Comparison of ENCODE assay signal across 8 cellular contexts in genomic region chr11:95228081-95228859, GRCh38. TPM values are rescaled to one million over a fixed set of nuclear protein-coding genes. Genes with fewer than 3 reads are reported as not detected.
DNase-seq lines count a peak whose midpoint lies in the region; ATAC-seq, FAIRE-seq and TF ChIP-seq lines count a peak whose summit lies in the region.
"Had no signal": no experiment of that assay in that cellular context is flagged by ENCODE, and none has a peak within 500 bp of the region (broad histone marks: within the 10 kb centered on the region; RNA-seq: fewer than 3 reads in every experiment).

No MANE protein-coding gene starts in this region.

- peak; percentile 13 for FAIRE-seq in TTC549 (lab: Jason Lieb, UNC)

- no peaks in the 10 kb centered on the region for H3K79me1 ChIP-seq in H9 (ENCODE audit: insufficient read depth, low read depth, low read length, poor library complexity, severe bottlenecking)

- H3K23me2 ChIP-seq in H9 (ENCODE audit: insufficient read length, low read depth, low read length, poor library complexity, severe bottlenecking), result peaks cover 17% of the 10 kb centered on the region

- H3K36me3 Mint-ChIP-seq in H9 (ENCODE audit: insufficient read depth in 1 of 3, low read depth in 3 of 3) (no peaks in the 10 kb centered on the region), progenitor cell of endocrine pancreas (ENCODE audit: insufficient read depth) (peaks cover 7% of the 10 kb centered on the region)

- no peak overlapping the region for H3T11ph ChIP-seq in H9 (ENCODE audit: low read length)

- H3K4me1 Mint-ChIP-seq in H9, result peaks cover 22 to 49% of the 10 kb centered on the region in 2 experiments
- H3K4me1 Mint-ChIP-seq in progenitor cell of endocrine pancreas (ENCODE audit: low read depth), result peaks cover 27% of the 10 kb centered on the region

- no peak overlapping the region for H3K9ac ChIP-seq in H9 (ENCODE audit: extremely low read depth, insufficient read length, low read length)

- H3K4me3 ChIP-seq in epithelial cell of esophagus (ENCODE audit: low read length), result peak overlapping the region; percentile 86

- H3K27me3 ChIP-seq in H9 (ENCODE audit: insufficient read depth, low read length), result no peaks in the 10 kb centered on the region; the same call in 1 of the 2 replicates

- no CpG with 5 or more reads among the region's 4 CpGs for WGBS in H9 (ENCODE audit: extremely low coverage, insufficient read length, low lambda C conversion rate)

- TF ChIP-seq CTCF in H9 (conservative IDR thresholded peaks at IDR 0.05), result no peak
- TF ChIP-seq CTCF in epithelial cell of esophagus (IDR thresholded peaks at IDR 0.05; ENCODE audit: insufficient read depth, low read depth, low read length, missing control alignments), result no peak
- TF ChIP-seq CTCF in progenitor cell of endocrine pancreas (IDR thresholded peaks at IDR 0.05; ENCODE audit: unreplicated experiment), result no peak

- H3K9me3 Mint-ChIP-seq in H9 (no peaks in the 10 kb centered on the region; a peak in 2 of 5 replicates), progenitor cell of endocrine pancreas (ENCODE audit: low read depth) (no peaks in the 10 kb centered on the region)

- H4K5ac ChIP-seq in H9 (ENCODE audit: insufficient read length, low read depth, low read length), result no peak overlapping the region

- H2BK12ac ChIP-seq in H9 (ENCODE audit: insufficient read length, low read depth, low read length), result no peak overlapping the region

- no peak overlapping the region for H3K23ac ChIP-seq in H9 (ENCODE audit: insufficient read length, low read depth, low read length)

- H3K27ac ChIP-seq in H9 (ENCODE audit: insufficient read length, low read depth, low read length), result no peak overlapping the region
- H3K27ac ChIP-seq in caudate nucleus (ENCODE audit: low read depth, low read length), result no peak overlapping the region

- no peak overlapping the region for H2BK120ac ChIP-seq in H9 (ENCODE audit: low read depth, low read length, poor library complexity, severe bottlenecking)

- no peaks in the 10 kb centered on the region for H3K9me3 ChIP-seq in H9 (ENCODE audit: control insufficient read depth, low read depth, low read length)

- H2BK5ac ChIP-seq in H9 (ENCODE audit: insufficient read length, low read length), result no peak overlapping the region

- H3K27ac Mint-ChIP-seq in H9 (no peak overlapping the region), progenitor cell of endocrine pancreas (peak overlapping the region; percentile 27)

- H4K8ac ChIP-seq in H9 (replicated peaks; ENCODE audit: insufficient read length, low read depth, low read length), result no peak overlapping the region

- no peak overlapping the region for H4K91ac ChIP-seq in H9 (ENCODE audit: insufficient read length, low read depth, low read length)

- no peak overlapping the region for H3K18ac ChIP-seq in H9 (ENCODE audit: insufficient read length, low read depth, low read length)

- H3K4me2 ChIP-seq in H9 (ENCODE audit: insufficient read depth, insufficient read length, low read length), result no peak overlapping the region

- H3K27me3 Mint-ChIP-seq in H9 (ENCODE audit: low read depth), result peaks cover 4% of the 10 kb centered on the region
- H3K27me3 Mint-ChIP-seq in progenitor cell of endocrine pancreas, result no peaks in the 10 kb centered on the region

- no peak overlapping the region for H3K4ac ChIP-seq in H9 (ENCODE audit: low read depth, low read length)

- no peaks in the 10 kb centered on the region for H3K4me1 ChIP-seq in H9 (ENCODE audit: insufficient read depth, low read length)

- H3K14ac ChIP-seq in H9 (ENCODE audit: insufficient read depth, low read length), result no peak overlapping the region

- H3K56ac ChIP-seq in H9 (ENCODE audit: insufficient read length, low read depth, low read length), result no peak overlapping the region

- H2AK5ac ChIP-seq in H9 (ENCODE audit: insufficient read length, low read length), result no peak overlapping the region

- DNase-seq in H9 (no peak), epithelial cell of esophagus (ENCODE audit: low read depth) (peak; percentile 57), progenitor cell of endocrine pancreas (ENCODE audit: low spot score, unreplicated experiment) (no peak), caudate nucleus (lab: John Stamatoyannopoulos, UW) (no peak)

- H2BK20ac ChIP-seq in H9 (ENCODE audit: low read depth, low read length, poor library complexity, severe bottlenecking), result no peak overlapping the region

- H3K4me3 Mint-ChIP-seq in H9 (peak overlapping the region; percentile 35 to 54; a peak in 3 of 5 replicates), progenitor cell of endocrine pancreas (ENCODE audit: low read depth) (no peak overlapping the region)

- H4K20me1 ChIP-seq in H9 (ENCODE audit: control insufficient read depth, insufficient read depth, insufficient read length), result no peaks in the 10 kb centered on the region

- no peak overlapping the region for H2BK15ac ChIP-seq in H9 (ENCODE audit: low read depth, low read length)

- no peak overlapping the region for H2AFZ ChIP-seq in H9 (ENCODE audit: low read length)

- no peaks in the 10 kb centered on the region for H3K79me2 ChIP-seq in H9 (ENCODE audit: insufficient read depth, low read length)

- no peak for ATAC-seq in GM18858 (IDR thresholded peaks at IDR 0.05; ENCODE audit: unreplicated experiment)
- no peak for ATAC-seq in GM19023 (IDR thresholded peaks at IDR 0.05; ENCODE audit: unreplicated experiment)
- ATAC-seq: activated CD4-positive, CD25-positive, alpha-beta regulatory T cell treated with anti-CD3 and anti-CD28 coated beads, Interleukin-2, amount 50 U/mL, for 24 hours had no signal

RNA-seq across cellular contexts. Expression of gene SESN3, which starts 2.7 kb away (rescaled TPM):
- total RNA-seq in H9 (2021) (32.0 and 36.8 TPM in 2 replicates), progenitor cell of endocrine pancreas (79.7 and 80.2 TPM in 2 replicates)
